Comparison of ENCODE assay signal across 10 cellular contexts in the genomic region with DNA sequence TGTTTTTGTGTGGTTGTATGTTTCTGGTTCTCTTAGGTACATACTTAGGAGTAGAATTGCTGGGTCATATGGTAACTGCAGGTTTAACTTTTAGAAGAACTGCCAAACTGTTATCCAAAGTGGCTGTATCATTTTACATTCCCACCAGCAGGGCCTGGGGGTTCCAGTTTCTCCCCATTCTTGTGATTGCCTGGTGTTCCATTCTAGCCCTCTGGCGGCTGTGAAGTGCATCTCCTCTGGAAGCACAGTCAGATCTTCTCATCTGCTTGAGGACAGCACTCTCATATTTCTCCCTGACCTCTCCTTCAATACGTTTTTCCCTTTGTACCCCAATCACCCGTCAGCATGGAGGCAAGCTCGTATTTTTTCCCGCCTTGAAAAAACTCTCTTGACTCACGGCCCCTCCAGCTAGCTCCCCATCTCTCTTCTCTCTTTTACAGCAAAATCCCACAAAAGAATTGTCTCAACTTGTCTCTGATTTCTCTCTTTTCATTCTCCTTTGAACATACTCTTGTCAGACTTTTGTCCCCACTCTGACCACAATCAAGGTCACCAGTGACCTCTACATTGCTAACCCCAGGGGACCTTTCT. TPM values are rescaled to one million over a fixed set of nuclear protein-coding genes. Genes with fewer than 3 reads are reported as not detected.
A peak's percentile ranks its signal among the peaks of the same experiment; 100 is the strongest.
DNase-seq lines count a peak whose midpoint lies in the region; ATAC-seq and TF ChIP-seq lines count a peak whose summit lies in the region.
"Had no signal": no experiment of that assay in that cellular context is flagged by ENCODE, and none has a peak within 500 bp of the region (broad histone marks: within the 10 kb centered on the region; RNA-seq: fewer than 3 reads in every experiment).

No MANE protein-coding gene starts in this region.

- TF ChIP-seq POLR2A in adrenal gland (IDR thresholded peaks at IDR 0.05), result no peak

- H3K4me3 ChIP-seq in DND-41 (ENCODE audit: low read depth in 1 of 2, low read length in 2 of 2), result no peak overlapping the region
- H3K4me3 ChIP-seq in adrenal gland, result no peak overlapping the region
- no peak overlapping the region for H3K4me3 ChIP-seq in left lung
- H3K4me3 ChIP-seq: MG63 had no signal

- H3K27ac ChIP-seq in DND-41 (ENCODE audit: low read length), result no peak overlapping the region
- no peak overlapping the region for H3K27ac ChIP-seq in adrenal gland
- H3K27ac ChIP-seq in left lung, result no peak overlapping the region

- TF ChIP-seq EP300 in Ishikawa (IDR thresholded peaks at IDR 0.05; ENCODE audit: borderline replicate concordance), result no peak

- peak; percentile 33 for TF ChIP-seq CTCF in DND-41 (IDR thresholded peaks at IDR 0.05; ENCODE audit: borderline replicate concordance, extremely low read depth, low read length, poor library complexity, severe bottlenecking)
- TF ChIP-seq CTCF in adrenal gland (IDR thresholded peaks at IDR 0.05), result peak in 2 of 6 experiments; percentile 25 to 28
- peak; percentile 13 to 22 for TF ChIP-seq CTCF in left lung (IDR thresholded peaks at IDR 0.05)

- DNase-seq in DND-41 (no peak), adrenal gland (peak in 5 of 7 donors; percentile 4 to 33 (median 11)), left lung (peak in 1 of 2 donors; percentile 5), NCI-H510A treated with DMSO at 0.1 percent for 48 hours (lab: John Stamatoyannopoulos, UW) (no peak)
- DNase-seq in stimulated activated CD4-positive, alpha-beta T cell treated with anti-CD3 and anti-CD28 coated beads, Interleukin-2, amount 100 ng/mL, for 48 hours, result no peak
- no peak for DNase-seq in effector CD8-positive, alpha-beta T cell (lab: John Stamatoyannopoulos, UW)
- DNase-seq in stimulated activated CD4-positive, alpha-beta T cell treated with anti-CD3 and anti-CD28 coated beads, Interleukin-2, amount 100 ng/mL, for 24 hours, result no peak
- DNase-seq: activated T-cell treated with anti-CD3 and anti-CD28 coated beads for 4 hours, MG63 had no signal

- no peak overlapping the region for H2AFZ ChIP-seq in DND-41 (ENCODE audit: low read depth, low read length)

- H3K27me3 ChIP-seq in DND-41 (ENCODE audit: insufficient read depth, low read length, poor library complexity) (no peaks in the 10 kb centered on the region), adrenal gland (no peaks in the 10 kb centered on the region), left lung (peaks cover 0 to 20% of the 10 kb centered on the region in 2 donors)
- H3K27me3 ChIP-seq: MG63 had no signal

- WGBS in adrenal gland, 4 donors, result 53 to 72% (median 61%) methylated on average over 6 of the region's 6 CpGs

- H3K9ac ChIP-seq in DND-41 (ENCODE audit: low read depth, low read length), result no peak overlapping the region

- H3K4me1 ChIP-seq in DND-41 (ENCODE audit: insufficient read depth, low read length) (no peaks in the 10 kb centered on the region), adrenal gland (replicated peaks in 1 of 2) (peaks cover 5 to 12% of the 10 kb centered on the region in 2 donors), left lung (peaks cover 0 to 4% of the 10 kb centered on the region in 2 donors)

- intact Hi-C loops in adrenal gland (cut with DNase I), result loop anchor here (5.0 to 10.0 kb wide), 7 partner anchors 95 to 635 kb away; partner anchors contain the start of genes NECTIN1 (in 1 of the 2) and USP2 (in 1 of the 2)
- intact Hi-C loops in left lung (cut with DNase I), result loop anchor here in 1 of 2 donors (5.0 kb wide), 1 partner anchor 248 kb away; the partner anchor contains the start of gene NECTIN1

- H3K9me3 ChIP-seq in DND-41 (ENCODE audit: insufficient read depth, low read length, severe bottlenecking), result no peaks in the 10 kb centered on the region
- no peaks in the 10 kb centered on the region for H3K9me3 ChIP-seq in adrenal gland (replicated peaks in 1 of 3)
- no peaks in the 10 kb centered on the region for H3K9me3 ChIP-seq in left lung
- H3K9me3 ChIP-seq: MG63 had no signal

- H3K36me3 ChIP-seq in DND-41 (ENCODE audit: insufficient read depth, low read length), result no peaks in the 10 kb centered on the region
- H3K36me3 ChIP-seq in adrenal gland (replicated peaks in 1 of 2), result no peaks in the 10 kb centered on the region
- no peaks in the 10 kb centered on the region for H3K36me3 ChIP-seq in left lung
- H3K36me3 ChIP-seq: MG63 had no signal

- H4K20me1 ChIP-seq in DND-41 (ENCODE audit: insufficient read depth, low read length), result peaks cover 5% of the 10 kb centered on the region

- TF ChIP-seq RAD21 in Ishikawa (IDR thresholded peaks at IDR 0.05; ENCODE audit: low read depth), result peak; percentile 20; the same call in 1 of the 2 replicates

- no peak for ATAC-seq in DND-41 (ENCODE audit: insufficient read depth, low read depth)
- ATAC-seq in left lung, result no peak

- H3K4me2 ChIP-seq in DND-41 (ENCODE audit: insufficient read depth, low read length), result no peak overlapping the region

- H3K79me2 ChIP-seq in DND-41 (ENCODE audit: insufficient read depth, low read length), result no peaks in the 10 kb centered on the region

TF ChIP-seq in Ishikawa, 13 proteins besides CTCF, POLR2A, EP300 and RAD21:
- TF ChIP-seq ZBTB7A (IDR thresholded peaks at IDR 0.05; ENCODE audit: low read depth) (no peak), TCF12 (IDR thresholded peaks at IDR 0.05; ENCODE audit: low read depth) (no peak), NFIC (IDR thresholded peaks at IDR 0.05) (no peak), EGR1 (IDR thresholded peaks at IDR 0.05) (no peak), MAX (IDR thresholded peaks at IDR 0.05) (no peak), CREB1 (IDR thresholded peaks at IDR 0.05; ENCODE audit: low read depth) (no peak), TAF1 (IDR thresholded peaks at IDR 0.05; ENCODE audit: low read depth) (no peak), CEBPB (IDR thresholded peaks at IDR 0.05) (no peak), YY1 (IDR thresholded peaks at IDR 0.05; ENCODE audit: low read depth) (no peak), USF1 (IDR thresholded peaks at IDR 0.05) (no peak), REST (IDR thresholded peaks at IDR 0.05; ENCODE audit: low read depth) (no peak), FOXM1 (IDR thresholded peaks at IDR 0.05; ENCODE audit: borderline replicate concordance, low read depth) (no peak)

RNA-seq across cellular contexts. Expression of gene THY1, which starts 56.8 kb away (rescaled TPM):
- total RNA-seq in adrenal gland, result 10 to 100 TPM in 5 of 8 donors, 1 to 10 TPM in 3; 4.5 to 38.7 (median 18.2) TPM
- 10 to 100 TPM; 14.4 to 35.0 (median 26.2) TPM for polyA plus RNA-seq in adrenal gland
- 100 to 1,000 TPM in 1 of 2 donors, 10 to 100 TPM in 1; 46.6 to 130 TPM for total RNA-seq in left lung

Comparison
In these comparisons a context has a peak if more than half of its experiments do, and no peak if none do; other contexts are left out.
1. DNase-seq: peak in adrenal gland (5 of 7); none in DND-41 (single experiment), stimulated activated CD4-positive, alpha-beta T cell treated with anti-CD3 and anti-CD28 coated beads, Interleukin-2, amount 100 ng/mL, for 48 hours (0 of 2), NCI-H510A treated with DMSO at 0.1 percent for 48 hours (single experiment), effector CD8-positive, alpha-beta T cell (single experiment) and stimulated activated CD4-positive, alpha-beta T cell treated with anti-CD3 and anti-CD28 coated beads, Interleukin-2, amount 100 ng/mL, for 24 hours (0 of 2).